Comparison of ENCODE assay signal across 1 cellular context in genomic region chr20:43558412-43559146, GRCh38.
TF ChIP-seq lines count a peak whose summit lies in the region.

Gene SGK2, plus strand, starts transcription at chr20:43559027. Its CDS starts 7,469 bp downstream, at chr20:43566496.

TF ChIP-seq in HepG2, 621 proteins besides CTCF, POLR2A, EP300 and RAD21 (continued from another document and continues in another):
- TF ChIP-seq, protein P1, sequence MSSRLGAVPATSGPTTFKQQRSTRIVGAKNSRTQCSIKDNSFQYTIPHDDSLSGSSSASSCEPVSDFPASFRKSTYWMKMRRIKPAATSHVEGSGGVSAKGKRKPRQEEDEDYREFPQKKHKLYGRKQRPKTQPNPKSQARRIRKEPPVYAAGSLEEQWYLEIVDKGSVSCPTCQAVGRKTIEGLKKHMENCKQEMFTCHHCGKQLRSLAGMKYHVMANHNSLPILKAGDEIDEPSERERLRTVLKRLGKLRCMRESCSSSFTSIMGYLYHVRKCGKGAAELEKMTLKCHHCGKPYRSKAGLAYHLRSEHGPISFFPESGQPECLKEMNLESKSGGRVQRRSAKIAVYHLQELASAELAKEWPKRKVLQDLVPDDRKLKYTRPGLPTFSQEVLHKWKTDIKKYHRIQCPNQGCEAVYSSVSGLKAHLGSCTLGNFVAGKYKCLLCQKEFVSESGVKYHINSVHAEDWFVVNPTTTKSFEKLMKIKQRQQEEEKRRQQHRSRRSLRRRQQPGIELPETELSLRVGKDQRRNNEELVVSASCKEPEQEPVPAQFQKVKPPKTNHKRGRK (CRISPR knock-in tag; IDR thresholded peaks at IDR 0.05): no peak
- TF ChIP-seq MEIS1 (CRISPR knock-in tag; IDR thresholded peaks at IDR 0.05; ENCODE audit: borderline replicate concordance): peak; percentile 98; the same call in 1 of the 2 replicates
- peak; percentile 74; the same call in 1 of the 2 replicates for TF ChIP-seq ERF (CRISPR knock-in tag; IDR thresholded peaks at IDR 0.05)
- TF ChIP-seq CBX5 (CRISPR knock-in tag; IDR thresholded peaks at IDR 0.05; ENCODE audit: borderline replicate concordance): peak; percentile 17; the same call in 1 of the 2 replicates
- TF ChIP-seq MAX (IDR thresholded peaks at IDR 0.05): peak; percentile 65
- TF ChIP-seq ZBTB7A (CRISPR knock-in tag; IDR thresholded peaks at IDR 0.05): peak; percentile 55; the same call in 1 of the 2 replicates
- peak; percentile 92 for TF ChIP-seq SMAD1 (CRISPR knock-in tag; IDR thresholded peaks at IDR 0.05; ENCODE audit: borderline replicate concordance, low read depth)
- no peak for TF ChIP-seq ZNF260 (CRISPR knock-in tag; IDR thresholded peaks at IDR 0.05; ENCODE audit: borderline replicate concordance, low read depth)
- TF ChIP-seq GLI4 (CRISPR knock-in tag; IDR thresholded peaks at IDR 0.05; ENCODE audit: borderline replicate concordance): peak; percentile 71; the same call in 1 of the 2 replicates
- TF ChIP-seq, protein P2, sequence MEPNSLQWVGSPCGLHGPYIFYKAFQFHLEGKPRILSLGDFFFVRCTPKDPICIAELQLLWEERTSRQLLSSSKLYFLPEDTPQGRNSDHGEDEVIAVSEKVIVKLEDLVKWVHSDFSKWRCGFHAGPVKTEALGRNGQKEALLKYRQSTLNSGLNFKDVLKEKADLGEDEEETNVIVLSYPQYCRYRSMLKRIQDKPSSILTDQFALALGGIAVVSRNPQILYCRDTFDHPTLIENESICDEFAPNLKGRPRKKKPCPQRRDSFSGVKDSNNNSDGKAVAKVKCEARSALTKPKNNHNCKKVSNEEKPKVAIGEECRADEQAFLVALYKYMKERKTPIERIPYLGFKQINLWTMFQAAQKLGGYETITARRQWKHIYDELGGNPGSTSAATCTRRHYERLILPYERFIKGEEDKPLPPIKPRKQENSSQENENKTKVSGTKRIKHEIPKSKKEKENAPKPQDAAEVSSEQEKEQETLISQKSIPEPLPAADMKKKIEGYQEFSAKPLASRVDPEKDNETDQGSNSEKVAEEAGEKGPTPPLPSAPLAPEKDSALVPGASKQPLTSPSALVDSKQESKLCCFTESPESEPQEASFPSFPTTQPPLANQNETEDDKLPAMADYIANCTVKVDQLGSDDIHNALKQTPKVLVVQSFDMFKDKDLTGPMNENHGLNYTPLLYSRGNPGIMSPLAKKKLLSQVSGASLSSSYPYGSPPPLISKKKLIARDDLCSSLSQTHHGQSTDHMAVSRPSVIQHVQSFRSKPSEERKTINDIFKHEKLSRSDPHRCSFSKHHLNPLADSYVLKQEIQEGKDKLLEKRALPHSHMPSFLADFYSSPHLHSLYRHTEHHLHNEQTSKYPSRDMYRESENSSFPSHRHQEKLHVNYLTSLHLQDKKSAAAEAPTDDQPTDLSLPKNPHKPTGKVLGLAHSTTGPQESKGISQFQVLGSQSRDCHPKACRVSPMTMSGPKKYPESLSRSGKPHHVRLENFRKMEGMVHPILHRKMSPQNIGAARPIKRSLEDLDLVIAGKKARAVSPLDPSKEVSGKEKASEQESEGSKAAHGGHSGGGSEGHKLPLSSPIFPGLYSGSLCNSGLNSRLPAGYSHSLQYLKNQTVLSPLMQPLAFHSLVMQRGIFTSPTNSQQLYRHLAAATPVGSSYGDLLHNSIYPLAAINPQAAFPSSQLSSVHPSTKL (CRISPR knock-in tag; IDR thresholded peaks at IDR 0.05): peak; percentile 88
- peak in 1 of 2 experiments; percentile 79; a peak in 2 of 4 replicates for TF ChIP-seq KLF16 (CRISPR knock-in tag; IDR thresholded peaks at IDR 0.05)
- peak; percentile 19; the same call in 1 of the 2 replicates for TF ChIP-seq MXD1 (CRISPR knock-in tag; IDR thresholded peaks at IDR 0.05)
- peak; percentile 78 for TF ChIP-seq MTERF4 (CRISPR knock-in tag; IDR thresholded peaks at IDR 0.05)
- peak; percentile 86 for TF ChIP-seq FOXC1 (CRISPR knock-in tag; IDR thresholded peaks at IDR 0.05; ENCODE audit: borderline replicate concordance)
- 0 out of 2 replicates have a peak, but pooled peaks have one; percentile 13 for TF ChIP-seq ZNF552 (CRISPR knock-in tag; IDR thresholded peaks at IDR 0.05; ENCODE audit: borderline replicate concordance)
- peak; percentile 55; the same call in 1 of the 2 replicates for TF ChIP-seq GTF2F1 (IDR thresholded peaks at IDR 0.05; ENCODE audit: low read length)
- no peak for TF ChIP-seq SNRNP70 (IDR thresholded peaks at IDR 0.05; ENCODE audit: low read depth, low read length)
- TF ChIP-seq POLR2G (IDR thresholded peaks at IDR 0.05; ENCODE audit: low read depth, low read length): peak; percentile 97
- peak; percentile 37; the same call in 1 of the 2 replicates for TF ChIP-seq ZNF280B (CRISPR knock-in tag; IDR thresholded peaks at IDR 0.05; ENCODE audit: borderline replicate concordance)
- TF ChIP-seq RBFOX2 (IDR thresholded peaks at IDR 0.05; ENCODE audit: low read depth, low read length): peak; percentile 80
- peak; percentile 21; the same call in 1 of the 2 replicates for TF ChIP-seq SSRP1 (CRISPR knock-in tag; IDR thresholded peaks at IDR 0.05)
- TF ChIP-seq ZFX (CRISPR knock-in tag; IDR thresholded peaks at IDR 0.05; ENCODE audit: low read depth): peak; percentile 99
- peak; percentile 92; the same call in 1 of the 2 replicates for TF ChIP-seq SIN3A (IDR thresholded peaks at IDR 0.05; ENCODE audit: borderline replicate concordance, low read depth, low read length)
- TF ChIP-seq RFX1 (IDR thresholded peaks at IDR 0.05): no peak
- TF ChIP-seq, protein P3, sequence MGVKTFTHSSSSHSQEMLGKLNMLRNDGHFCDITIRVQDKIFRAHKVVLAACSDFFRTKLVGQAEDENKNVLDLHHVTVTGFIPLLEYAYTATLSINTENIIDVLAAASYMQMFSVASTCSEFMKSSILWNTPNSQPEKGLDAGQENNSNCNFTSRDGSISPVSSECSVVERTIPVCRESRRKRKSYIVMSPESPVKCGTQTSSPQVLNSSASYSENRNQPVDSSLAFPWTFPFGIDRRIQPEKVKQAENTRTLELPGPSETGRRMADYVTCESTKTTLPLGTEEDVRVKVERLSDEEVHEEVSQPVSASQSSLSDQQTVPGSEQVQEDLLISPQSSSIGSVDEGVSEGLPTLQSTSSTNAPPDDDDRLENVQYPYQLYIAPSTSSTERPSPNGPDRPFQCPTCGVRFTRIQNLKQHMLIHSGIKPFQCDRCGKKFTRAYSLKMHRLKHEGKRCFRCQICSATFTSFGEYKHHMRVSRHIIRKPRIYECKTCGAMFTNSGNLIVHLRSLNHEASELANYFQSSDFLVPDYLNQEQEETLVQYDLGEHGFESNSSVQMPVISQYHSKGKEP (CRISPR knock-in tag; IDR thresholded peaks at IDR 0.05): 0 out of 2 replicates have a peak, but pooled peaks have one; percentile 48
- TF ChIP-seq NFKBIZ (CRISPR knock-in tag; IDR thresholded peaks at IDR 0.05): peak; percentile 40; the same call in 1 of the 2 replicates
- no peak for TF ChIP-seq EEA1 (CRISPR knock-in tag; IDR thresholded peaks at IDR 0.05; ENCODE audit: borderline replicate concordance)
- TF ChIP-seq SPEN (CRISPR knock-in tag; IDR thresholded peaks at IDR 0.05; ENCODE audit: low read depth): peak; percentile 87
- peak; percentile 64; the same call in 1 of the 2 replicates for TF ChIP-seq ZKSCAN5 (CRISPR knock-in tag; IDR thresholded peaks at IDR 0.05)
- TF ChIP-seq ZNF232 (CRISPR knock-in tag; IDR thresholded peaks at IDR 0.05; ENCODE audit: borderline replicate concordance): peak; percentile 56; the same call in 1 of the 2 replicates
- TF ChIP-seq GMEB1 (CRISPR knock-in tag; IDR thresholded peaks at IDR 0.05; ENCODE audit: borderline replicate concordance): peak; percentile 73
- peak; percentile 77; the same call in 1 of the 2 replicates for TF ChIP-seq ZNF724P (CRISPR knock-in tag; IDR thresholded peaks at IDR 0.05; ENCODE audit: borderline replicate concordance)
- no peak for TF ChIP-seq EHMT2 (IDR thresholded peaks at IDR 0.05; ENCODE audit: borderline replicate concordance, low read depth, low read length)
- peak; percentile 60; the same call in 1 of the 2 replicates for TF ChIP-seq NFKB2 (CRISPR knock-in tag; IDR thresholded peaks at IDR 0.05; ENCODE audit: borderline replicate concordance)
- TF ChIP-seq ZNF629 (CRISPR knock-in tag; conservative IDR thresholded peaks at IDR 0.05): no peak; the same call in 1 of the 2 replicates
- 0 out of 2 replicates have a peak, but pooled peaks have one; percentile 36 for TF ChIP-seq ZNF124 (CRISPR knock-in tag; IDR thresholded peaks at IDR 0.05)
- TF ChIP-seq AHR (CRISPR knock-in tag; IDR thresholded peaks at IDR 0.05): peak; percentile 86
- peak; percentile 60 for TF ChIP-seq ARNTL (CRISPR knock-in tag; IDR thresholded peaks at IDR 0.05)
- no peak for TF ChIP-seq ZNF382 (CRISPR knock-in tag; IDR thresholded peaks at IDR 0.05; ENCODE audit: borderline replicate concordance)
- TF ChIP-seq NR3C1 (CRISPR knock-in tag; IDR thresholded peaks at IDR 0.05): no peak
- no peak; the same call in 1 of the 2 replicates for TF ChIP-seq RORA (CRISPR knock-in tag; IDR thresholded peaks at IDR 0.05)
- peak; percentile 75 for TF ChIP-seq HIVEP1 (CRISPR knock-in tag; IDR thresholded peaks at IDR 0.05)
- TF ChIP-seq ZNF816 (CRISPR knock-in tag; IDR thresholded peaks at IDR 0.05; ENCODE audit: borderline replicate concordance): peak; percentile 87; the same call in 1 of the 2 replicates
- no peak; the same call in 1 of the 2 replicates for TF ChIP-seq ZNF432 (CRISPR knock-in tag; IDR thresholded peaks at IDR 0.05; ENCODE audit: borderline replicate concordance)
- TF ChIP-seq, protein P4, sequence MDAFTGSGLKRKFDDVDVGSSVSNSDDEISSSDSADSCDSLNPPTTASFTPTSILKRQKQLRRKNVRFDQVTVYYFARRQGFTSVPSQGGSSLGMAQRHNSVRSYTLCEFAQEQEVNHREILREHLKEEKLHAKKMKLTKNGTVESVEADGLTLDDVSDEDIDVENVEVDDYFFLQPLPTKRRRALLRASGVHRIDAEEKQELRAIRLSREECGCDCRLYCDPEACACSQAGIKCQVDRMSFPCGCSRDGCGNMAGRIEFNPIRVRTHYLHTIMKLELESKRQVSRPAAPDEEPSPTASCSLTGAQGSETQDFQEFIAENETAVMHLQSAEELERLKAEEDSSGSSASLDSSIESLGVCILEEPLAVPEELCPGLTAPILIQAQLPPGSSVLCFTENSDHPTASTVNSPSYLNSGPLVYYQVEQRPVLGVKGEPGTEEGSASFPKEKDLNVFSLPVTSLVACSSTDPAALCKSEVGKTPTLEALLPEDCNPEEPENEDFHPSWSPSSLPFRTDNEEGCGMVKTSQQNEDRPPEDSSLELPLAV (CRISPR knock-in tag; conservative IDR thresholded peaks at IDR 0.05; ENCODE audit: low read depth): no peak
- peak; percentile 79; the same call in 1 of the 2 replicates for TF ChIP-seq IRF2 (CRISPR knock-in tag; IDR thresholded peaks at IDR 0.05)
- TF ChIP-seq TCF7 (IDR thresholded peaks at IDR 0.05; ENCODE audit: low read depth): no peak; the same call in 1 of the 2 replicates
- TF ChIP-seq, protein P5, sequence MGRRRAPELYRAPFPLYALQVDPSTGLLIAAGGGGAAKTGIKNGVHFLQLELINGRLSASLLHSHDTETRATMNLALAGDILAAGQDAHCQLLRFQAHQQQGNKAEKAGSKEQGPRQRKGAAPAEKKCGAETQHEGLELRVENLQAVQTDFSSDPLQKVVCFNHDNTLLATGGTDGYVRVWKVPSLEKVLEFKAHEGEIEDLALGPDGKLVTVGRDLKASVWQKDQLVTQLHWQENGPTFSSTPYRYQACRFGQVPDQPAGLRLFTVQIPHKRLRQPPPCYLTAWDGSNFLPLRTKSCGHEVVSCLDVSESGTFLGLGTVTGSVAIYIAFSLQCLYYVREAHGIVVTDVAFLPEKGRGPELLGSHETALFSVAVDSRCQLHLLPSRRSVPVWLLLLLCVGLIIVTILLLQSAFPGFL (CRISPR knock-in tag; IDR thresholded peaks at IDR 0.05): peak; percentile 80; the same call in 1 of the 2 replicates
- TF ChIP-seq ZNF598 (CRISPR knock-in tag; IDR thresholded peaks at IDR 0.05; ENCODE audit: borderline replicate concordance): peak; percentile 88; the same call in 1 of the 2 replicates
- no peak; the same call in 1 of the 2 replicates for TF ChIP-seq ZNF484 (CRISPR knock-in tag; IDR thresholded peaks at IDR 0.05; ENCODE audit: borderline replicate concordance, low read depth)
- TF ChIP-seq JUND (CRISPR knock-in tag; IDR thresholded peaks at IDR 0.05): peak; percentile 64
- peak; percentile 99 for TF ChIP-seq ZFY (CRISPR knock-in tag; IDR thresholded peaks at IDR 0.05)
- peak; percentile 78; the same call in 1 of the 2 replicates for TF ChIP-seq KLF13 (CRISPR knock-in tag; IDR thresholded peaks at IDR 0.05)
